In genomic region chr11:61826930-61827572, GRCh38 we compare ENCODE assay signal across 8 cellular contexts. TPM values are rescaled to one million over a fixed set of nuclear protein-coding genes. Genes with fewer than 3 reads are reported as not detected.
DNase-seq lines count a peak whose midpoint lies in the region; ATAC-seq and TF ChIP-seq lines count a peak whose summit lies in the region.

No MANE protein-coding gene starts in this region.

- peak overlapping the region; percentile 92 for H3K4me3 Mint-ChIP-seq in activated CD4-positive, alpha-beta T cell treated with anti-CD3 and anti-CD28 coated beads, Interleukin-2, amount 10 ng/mL, durations not matched to agents 24 days and 14 days
- H3K4me3 Mint-ChIP-seq in activated B cell treated with CpG ODN at 0.5 μM for 24 hours: peak overlapping the region; percentile 89

- TF ChIP-seq POLR2A in gastrocnemius medialis (IDR thresholded peaks at IDR 0.05): no peak

- H3K36me3 Mint-ChIP-seq in activated CD4-positive, alpha-beta T cell treated with anti-CD3 and anti-CD28 coated beads, Interleukin-2, amount 10 ng/mL, durations not matched to agents 24 days and 14 days (ENCODE audit: low read depth): peaks cover 23% of the 10 kb centered on the region
- H3K36me3 Mint-ChIP-seq in activated B cell treated with CpG ODN at 0.5 μM for 24 hours (ENCODE audit: low read depth): no peaks in the 10 kb centered on the region

- CTCF ChIA-PET in activated B cell treated with CpG ODN at 0.5 μM for 24 hours (lab: Charles Lee): interaction anchor here (0.9 to 4.3 kb wide), 3 partner anchors 11 to 254 kb away, joined by 3 to 32 read pairs (median 4); partner anchors contain the start of gene FADS1

- peak; percentile 5 for ATAC-seq in HG03457 (IDR thresholded peaks at IDR 0.05; ENCODE audit: unreplicated experiment)
- peak; percentile 43 for ATAC-seq in activated B cell treated with CpG ODN at 0.5 μM for 24 hours (ENCODE audit: low read depth)
- ATAC-seq in left ventricle myocardium superior: peak; percentile 6
- no peak for ATAC-seq in gastrocnemius medialis

- H3K4me1 ChIP-seq in gastrocnemius medialis: peaks cover 6 to 13% of the 10 kb centered on the region in 2 donors

- peaks cover 38% of the 10 kb centered on the region for H3K4me1 Mint-ChIP-seq in activated CD4-positive, alpha-beta T cell treated with anti-CD3 and anti-CD28 coated beads, Interleukin-2, amount 10 ng/mL, durations not matched to agents 24 days and 14 days
- peaks cover 26% of the 10 kb centered on the region for H3K4me1 Mint-ChIP-seq in activated B cell treated with CpG ODN at 0.5 μM for 24 hours

- H3K9me3 ChIP-seq in gastrocnemius medialis: no peaks in the 10 kb centered on the region

- TF ChIP-seq CTCF in activated B cell treated with CpG ODN at 0.5 μM for 24 hours (IDR thresholded peaks at IDR 0.05): no peak
- TF ChIP-seq CTCF in gastrocnemius medialis (IDR thresholded peaks at IDR 0.05 in 4 of 5, conservative IDR thresholded peaks at IDR 0.05 in 1 of 5): no peak

- intact Hi-C loops in activated CD4-positive, alpha-beta T cell treated with anti-CD3 and anti-CD28 coated beads, Interleukin-2, amount 10 ng/mL, durations not matched to agents 24 days and 14 days (cut with micrococcal nuclease): loop anchor here (1.0 to 10.0 kb wide), 4 partner anchors 8 to 728 kb away; partner anchors contain the start of genes FADS1 and SDHAF2
- intact Hi-C loops in activated B cell treated with CpG ODN at 0.5 μM for 24 hours (cut with micrococcal nuclease) (loop anchor here (1.0 kb wide), 1 partner anchor 11 kb away; no protein-coding TSS in a partner anchor), left ventricle myocardium superior (cut with micrococcal nuclease) (no loop called here), gastrocnemius medialis (cut with DNase I; ENCODE audit: low total_unique reads) (no loop called here)

- H3K36me3 ChIP-seq in gastrocnemius medialis: no peaks in the 10 kb centered on the region

- H3K27me3 ChIP-seq in gastrocnemius medialis: peaks cover 21 to 39% (median 27%) of the 10 kb centered on the region in 3 donors

- H3K27me3 Mint-ChIP-seq in activated CD4-positive, alpha-beta T cell treated with anti-CD3 and anti-CD28 coated beads, Interleukin-2, amount 10 ng/mL, durations not matched to agents 24 days and 14 days: no peaks in the 10 kb centered on the region
- peaks cover 8% of the 10 kb centered on the region for H3K27me3 Mint-ChIP-seq in activated B cell treated with CpG ODN at 0.5 μM for 24 hours

- peak overlapping the region; percentile 95 for H3K27ac Mint-ChIP-seq in activated CD4-positive, alpha-beta T cell treated with anti-CD3 and anti-CD28 coated beads, Interleukin-2, amount 10 ng/mL, durations not matched to agents 24 days and 14 days
- H3K27ac Mint-ChIP-seq in activated B cell treated with CpG ODN at 0.5 μM for 24 hours: peak overlapping the region; percentile 86

- peak overlapping the region; percentile 41 to 63 (median 58) for H3K4me3 ChIP-seq in gastrocnemius medialis

- H3K27ac ChIP-seq in gastrocnemius medialis: peak overlapping the region; percentile 10 to 74 (median 69)

- POLR2A ChIA-PET in activated B cell treated with CpG ODN at 0.5 μM for 24 hours (lab: Charles Lee): interaction anchor here (0.6 to 3.7 kb wide), 4 partner anchors 10 to 70 kb away, joined by 3 to 61 read pairs (median 5); partner anchors contain the start of gene FADS1

- no peaks in the 10 kb centered on the region for H3K9me3 Mint-ChIP-seq in activated CD4-positive, alpha-beta T cell treated with anti-CD3 and anti-CD28 coated beads, Interleukin-2, amount 10 ng/mL, durations not matched to agents 24 days and 14 days
- no peaks in the 10 kb centered on the region for H3K9me3 Mint-ChIP-seq in activated B cell treated with CpG ODN at 0.5 μM for 24 hours

- no peak for DNase-seq in activated CD4-positive, alpha-beta T cell treated with anti-CD3 and anti-CD28 coated beads, Interleukin-2, amount 10 ng/mL, durations not matched to agents 24 days and 14 days
- DNase-seq in activated CD4-positive, alpha-beta T cell treated with anti-CD3 and anti-CD28 coated beads, Interleukin-2, amount 50 U/mL, for 48 hours: no peak
- no peak for DNase-seq in activated B cell treated with CpG ODN at 0.5 μM for 24 hours
- DNase-seq in left ventricle myocardium superior: no peak
- DNase-seq in gastrocnemius medialis: no peak
- no peak for DNase-seq in germinal center (ENCODE audit: low spot score)
- DNase-seq in HT-29 (ENCODE audit: low spot score): no peak

- in situ Hi-C loops in gastrocnemius medialis (cut with MboI; ENCODE audit: low sequenced_read_pairs in 4 of 4): no loop called here

RNA-seq across cellular contexts. Expression of gene FADS2, which starts 1.0 kb away (rescaled TPM):
- total RNA-seq in activated CD4-positive, alpha-beta T cell treated with anti-CD3 and anti-CD28 coated beads, Interleukin-2, amount 10 ng/mL, durations not matched to agents 24 days and 14 days: 278 and 283 TPM in 2 replicates
- 10.9 and 13.4 TPM in 2 replicates for total RNA-seq in activated B cell treated with CpG ODN at 0.5 μM for 24 hours
- total RNA-seq in left ventricle myocardium superior: 24.7 TPM
- total RNA-seq in gastrocnemius medialis: 1 to 10 TPM; 1.5 to 6.4 (median 4.0) TPM
- total RNA-seq in HT-29 (2014; rRNA removed; shearing (Covaris generic)): not detected in 2 replicates

RNA-seq across cellular contexts. Expression of gene FADS1, which starts 10.2 kb away (rescaled TPM):
- 92.5 and 94.7 TPM in 2 replicates for total RNA-seq in activated CD4-positive, alpha-beta T cell treated with anti-CD3 and anti-CD28 coated beads, Interleukin-2, amount 10 ng/mL, durations not matched to agents 24 days and 14 days
- total RNA-seq in activated B cell treated with CpG ODN at 0.5 μM for 24 hours (19.6 and 23.3 TPM in 2 replicates), left ventricle myocardium superior (26.3 TPM), gastrocnemius medialis (100 to 1,000 TPM in 1 of 4 donors, 10 to 100 TPM in 3; 25.4 to 209 (median 62.5) TPM)
- 1.9 and 9.4 TPM in 2 replicates for total RNA-seq in HT-29 (2014; rRNA removed; shearing (Covaris generic))

RNA-seq across cellular contexts. Expression of gene FEN1, which starts 34.3 kb away (rescaled TPM):
- total RNA-seq in activated CD4-positive, alpha-beta T cell treated with anti-CD3 and anti-CD28 coated beads, Interleukin-2, amount 10 ng/mL, durations not matched to agents 24 days and 14 days: 144 and 152 TPM in 2 replicates
- total RNA-seq in activated B cell treated with CpG ODN at 0.5 μM for 24 hours (23.9 and 25.4 TPM in 2 replicates), left ventricle myocardium superior (6.4 TPM), gastrocnemius medialis (10 to 100 TPM in 2 of 4 donors, 1 to 10 TPM in 2; 7.4 to 15.7 (median 9.5) TPM)
- 137 and 147 TPM in 2 replicates for total RNA-seq in HT-29 (2014; rRNA removed; shearing (Covaris generic))

RNA-seq across cellular contexts. Expression of gene TMEM258, which starts 34.7 kb away (rescaled TPM):
- 179 and 187 TPM in 2 replicates for total RNA-seq in activated CD4-positive, alpha-beta T cell treated with anti-CD3 and anti-CD28 coated beads, Interleukin-2, amount 10 ng/mL, durations not matched to agents 24 days and 14 days
- total RNA-seq in activated B cell treated with CpG ODN at 0.5 μM for 24 hours: 87.4 and 94.0 TPM in 2 replicates
- total RNA-seq in left ventricle myocardium superior: 130 TPM
- total RNA-seq in gastrocnemius medialis: 10 to 100 TPM; 36.5 to 51.8 (median 47.2) TPM
- 113 and 120 TPM in 2 replicates for total RNA-seq in HT-29 (2014; rRNA removed; shearing (Covaris generic))

Comparison
In these comparisons a context has a peak if more than half of its experiments do, and no peak if none do; other contexts are left out.
1. ATAC-seq: peak in HG03457 (single experiment), activated B cell treated with CpG ODN at 0.5 μM for 24 hours (single experiment) and left ventricle myocardium superior (single experiment); none in gastrocnemius medialis (0 of 2).
2. RNA of gene FADS2, which starts 1.0 kb away (total RNA-seq): 278 to 283 TPM in activated CD4-positive, alpha-beta T cell treated with anti-CD3 and anti-CD28 coated beads, Interleukin-2, amount 10 ng/mL, durations not matched to agents 24 days and 14 days; 24.7 TPM in left ventricle myocardium superior (single experiment), 10.9 to 13.4 TPM in activated B cell treated with CpG ODN at 0.5 μM for 24 hours, 1.5 to 6.4 TPM in gastrocnemius medialis and not detected in HT-29; every median in the first group is over 10 times any median in the second.
3. intact Hi-C loops: an anchor here in activated CD4-positive, alpha-beta T cell treated with anti-CD3 and anti-CD28 coated beads, Interleukin-2, amount 10 ng/mL, durations not matched to agents 24 days and 14 days (1.0 to 10.0 kb wide) and activated B cell treated with CpG ODN at 0.5 μM for 24 hours (1.0 kb wide); none called in left ventricle myocardium superior and gastrocnemius medialis.